Comparison of ENCODE assay signal across 7 cellular contexts in the genomic region with DNA sequence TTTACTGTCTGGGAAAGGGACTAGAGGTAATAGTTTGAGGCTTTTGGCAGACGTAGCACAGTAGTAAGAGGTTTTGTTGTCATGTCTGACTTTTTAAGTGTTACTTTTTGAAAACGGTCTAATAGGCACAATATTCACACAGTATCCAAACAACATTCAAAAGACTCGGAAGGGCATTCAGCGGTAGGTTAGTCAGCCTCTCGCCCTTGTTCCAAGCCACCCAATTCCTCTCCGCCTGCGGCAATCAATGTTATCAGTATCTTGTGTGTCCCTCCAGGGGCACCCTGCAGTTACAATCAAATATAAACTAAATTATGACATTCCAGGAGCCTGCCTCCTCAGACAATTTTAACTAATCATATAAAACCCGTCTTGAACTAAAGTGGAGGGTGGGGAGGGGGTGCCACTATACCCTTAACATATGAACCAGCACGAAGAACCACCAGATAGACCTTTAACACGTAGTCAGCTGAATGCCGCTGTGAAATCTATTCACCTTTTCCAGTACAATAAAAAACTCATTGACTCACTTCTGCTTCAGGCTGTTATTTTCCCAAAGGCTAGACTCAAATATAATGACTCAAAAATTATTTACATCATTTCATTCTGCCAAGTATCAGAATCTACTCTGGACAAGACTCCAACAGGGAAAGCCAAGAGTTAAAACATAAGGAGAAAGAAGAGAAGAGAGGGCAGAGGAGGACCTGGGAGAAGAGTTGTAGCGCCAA. TPM values are rescaled to one million over a fixed set of nuclear protein-coding genes. Genes with fewer than 3 reads are reported as not detected.
DNase-seq lines count a peak whose midpoint lies in the region; ATAC-seq and TF ChIP-seq lines count a peak whose summit lies in the region.

No MANE protein-coding gene starts in this region.

- H3K27ac ChIP-seq in HCT116 (ENCODE audit: low read depth, low read length) = peak overlapping the region; percentile 82

- no peak for TF ChIP-seq RAD21 in HCT116 (IDR thresholded peaks at IDR 0.05; ENCODE audit: low read depth)

- CTCF ChIA-PET in HCT116 (lab: Charles Lee) = no interaction called here

- TF ChIP-seq CTCF in HCT116 (IDR thresholded peaks at IDR 0.05 in 2 of 3, conservative IDR thresholded peaks at IDR 0.05 in 1 of 3; ENCODE audit: borderline replicate concordance in 1 of 3, insufficient read depth in 1 of 3, low read depth in 2 of 3, low read length in 2 of 3) (no peak), fibroblast of villous mesenchyme (IDR thresholded peaks at IDR 0.05; ENCODE audit: insufficient read depth, low read depth, low read length) (no peak)

- no TSS peak for BruUV-seq in HCT116 (replicated peaks; lab: Mats Ljungman, UMichigan)

- RAD21 ChIA-PET in HCT116 (lab: Charles Lee; ENCODE audit: low non-redundant PET in 1 of 2, low total read pairs in 2 of 2, uncharacterized antibody in 2 of 2, unreplicated experiment in 2 of 2) = no interaction called here

- no peaks in the 10 kb centered on the region for H3K27me3 ChIP-seq in HCT116 (ENCODE audit: insufficient read depth, low read length)

- H3K4me1 ChIP-seq in HCT116 (ENCODE audit: control insufficient read depth in 1 of 2, insufficient read depth in 2 of 2, low read length in 2 of 2) = peaks cover 4 to 24% of the 10 kb centered on the region in 2 experiments; a peak in 2 of 4 replicates

- peak overlapping the region; percentile 77 for H3K9ac ChIP-seq in HCT116 (ENCODE audit: low read length)

- peaks cover 51% of the 10 kb centered on the region for H3K79me2 ChIP-seq in HCT116 (ENCODE audit: insufficient read depth, low read length)

- no peaks in the 10 kb centered on the region for H4K20me1 ChIP-seq in HCT116 (ENCODE audit: insufficient read depth)

- no peaks in the 10 kb centered on the region for H3K9me3 ChIP-seq in HCT116 (ENCODE audit: control insufficient read depth in 1 of 2, insufficient read depth in 1 of 2, low read depth in 1 of 2, low read length in 2 of 2)

- peak overlapping the region; percentile 95 for H3K4me2 ChIP-seq in HCT116 (ENCODE audit: low read length)

- H2AFZ ChIP-seq in HCT116 (ENCODE audit: low read depth, low read length, poor library complexity, severe bottlenecking) = no peak overlapping the region

- POLR2A ChIA-PET in HCT116 (lab: Charles Lee) = no interaction called here

- ATAC-seq in HCT116 = no peak
- ATAC-seq in GM18511 (IDR thresholded peaks at IDR 0.05; ENCODE audit: unreplicated experiment) = no peak

- no peak for TF ChIP-seq POLR2A in HCT116 (IDR thresholded peaks at IDR 0.05; ENCODE audit: borderline replicate concordance, extremely low read depth, insufficient read depth, insufficient read length)

- intact Hi-C loops in HCT116 (cut with micrococcal nuclease) = loop anchor here (5.0 to 10.0 kb wide), 7 partner anchors 256 to 1619 kb away; no protein-coding TSS in a partner anchor

- H3K36me3 ChIP-seq in HCT116 (ENCODE audit: control insufficient read depth in 1 of 2, insufficient read depth in 2 of 2, low read length in 2 of 2) = peaks cover 6 to 11% of the 10 kb centered on the region in 2 experiments; a peak in 1 of 4 replicates

- H3K9me2 ChIP-seq in HCT116 (ENCODE audit: insufficient read depth) = no peaks in the 10 kb centered on the region

- H3K4me3 ChIP-seq in HCT116 (replicated peaks in 1 of 2; ENCODE audit: low read depth in 1 of 2, low read length in 2 of 2) (peak overlapping the region; percentile 84 to 87), fibroblast of villous mesenchyme (ENCODE audit: low read depth, low read length) (peak overlapping the region; percentile 96), skeletal muscle cell (ENCODE audit: low read depth, low read length) (peak overlapping the region; percentile 78)

- DNase-seq in HCT116 (ENCODE audit: low read depth, low spot score) (no peak), SK-N-DZ (ENCODE audit: low spot score) (peak; percentile 14), fibroblast of villous mesenchyme (ENCODE audit: low read depth) (peak; percentile 30), skeletal muscle cell (ENCODE audit: low read depth) (no peak), KG1 (lab: John Stamatoyannopoulos, UW) (no peak), NCI-H1436 treated with DMSO at 0.1 percent for 48 hours (lab: John Stamatoyannopoulos, UW) (no peak)

TF ChIP-seq in HCT116, 20 proteins besides CTCF, POLR2A, EP300 and RAD21:
- TF ChIP-seq REST (IDR thresholded peaks at IDR 0.05; ENCODE audit: low read depth) (no peak), FOSL1 (IDR thresholded peaks at IDR 0.05; ENCODE audit: low read depth) (no peak), ZBTB33 (IDR thresholded peaks at IDR 0.05; ENCODE audit: extremely low read depth, insufficient replicate concordance, low read length) (no peak), SIN3A (IDR thresholded peaks at IDR 0.05; ENCODE audit: low read depth) (no peak), EZH2phosphoT487 (IDR thresholded peaks at IDR 0.05; ENCODE audit: borderline replicate concordance) (no peak), YY1 (IDR thresholded peaks at IDR 0.05; ENCODE audit: extremely low read depth, insufficient replicate concordance, low read depth, low read length) (no peak), CBX3 (IDR thresholded peaks at IDR 0.05; ENCODE audit: low read depth) (no peak), CEBPB (IDR thresholded peaks at IDR 0.05; ENCODE audit: low read depth) (no peak), ZFX (IDR thresholded peaks at IDR 0.05) (no peak), EGR1 (IDR thresholded peaks at IDR 0.05; ENCODE audit: low read depth) (no peak), SRF (IDR thresholded peaks at IDR 0.05; ENCODE audit: low read depth) (no peak), ZNF274 (IDR thresholded peaks at IDR 0.05; ENCODE audit: low read depth, low read length) (no peak)
- TF ChIP-seq, protein P1, sequence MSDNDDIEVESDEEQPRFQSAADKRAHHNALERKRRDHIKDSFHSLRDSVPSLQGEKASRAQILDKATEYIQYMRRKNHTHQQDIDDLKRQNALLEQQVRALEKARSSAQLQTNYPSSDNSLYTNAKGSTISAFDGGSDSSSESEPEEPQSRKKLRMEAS (IDR thresholded peaks at IDR 0.05) = no peak
TF ChIP-seq in HCT116: peak in this region for 0.

RNA-seq across cellular contexts. Expression of gene TENT5A, which starts 1.7 kb away (rescaled TPM):
- total RNA-seq in HCT116 (2021; ENCODE audit: unreplicated experiment) (11.2 TPM), fibroblast of villous mesenchyme (21.6 and 22.9 TPM in 2 replicates)
- polyA plus RNA-seq in HCT116 (2012) = 5.6 TPM in 2 replicates
- polyA plus RNA-seq in SK-N-DZ (2014; cell fraction: cytosol; rRNA removed) = 1.1 and 2.2 TPM in 2 replicates
- polyA plus RNA-seq in SK-N-DZ (2014; cell fraction: nucleus; rRNA removed) = 2.0 and 2.9 TPM in 2 replicates

Comparison
In these comparisons a context has a peak if more than half of its experiments do, and no peak if none do; other contexts are left out.
1. DNase-seq: peak in SK-N-DZ (single experiment) and fibroblast of villous mesenchyme (single experiment); none in HCT116 (single experiment), skeletal muscle cell (single experiment), KG1 (single experiment) and NCI-H1436 treated with DMSO at 0.1 percent for 48 hours (single experiment).
2. Peak in every context shown above with its lines, with median percentiles within 50 percentile points of each other: H3K4me3 ChIP-seq.